ENCODE assay signal across 16 cellular contexts in genomic region chr7:50856231-50856630, GRCh38.
DNase-seq lines count a peak whose midpoint lies in the region; ATAC-seq lines count a peak whose summit lies in the region.
"Had no signal": no experiment of that assay in that cellular context is flagged by ENCODE, and none has a peak within 500 bp of the region (broad histone marks: within the 10 kb centered on the region; RNA-seq: fewer than 3 reads in every experiment).

No MANE protein-coding gene starts in this region.

- H3K4me3 ChIP-seq in mesendoderm (ENCODE audit: low read length): no peak overlapping the region
- H3K4me3 ChIP-seq: BLaER1, HAP-1 had no signal

- no peak overlapping the region for H2BK15ac ChIP-seq in mesendoderm (replicated peaks; ENCODE audit: low read depth)

- no CpG with 5 or more reads among the region's 4 CpGs for WGBS in mesendoderm (ENCODE audit: extremely low coverage, insufficient coverage, low lambda C conversion rate)

- H3K4me1 ChIP-seq in mesendoderm (ENCODE audit: control insufficient read depth, low read depth, low read length): no peaks in the 10 kb centered on the region
- H3K4me1 ChIP-seq: HAP-1 had no signal

- no peaks in the 10 kb centered on the region for H3K36me3 ChIP-seq in mesendoderm (ENCODE audit: control insufficient read depth, insufficient read depth, low read length)
- H3K36me3 ChIP-seq: BLaER1, HAP-1 had no signal

- no peak overlapping the region for H3K4me2 ChIP-seq in mesendoderm (ENCODE audit: low read length)
- H3K4me2 ChIP-seq: BLaER1 had no signal

- no peak overlapping the region for H2BK120ac ChIP-seq in mesendoderm (ENCODE audit: low read depth, low read length)

- intact Hi-C loops in posterior vena cava (cut with DNase I): no loop called here

- H3K56ac ChIP-seq in mesendoderm (ENCODE audit: low read length): no peak overlapping the region

- H3K79me2 ChIP-seq in mesendoderm (ENCODE audit: control insufficient read depth, insufficient read depth, low read length): no peaks in the 10 kb centered on the region

- no peaks in the 10 kb centered on the region for H3K27me3 ChIP-seq in mesendoderm (ENCODE audit: insufficient read depth, low read length, poor library complexity)
- H3K27me3 ChIP-seq: BLaER1 had no signal

- H3K9ac ChIP-seq in mesendoderm (ENCODE audit: low read length): no peak overlapping the region
- H3K9ac ChIP-seq: BLaER1 had no signal

- no peak for ATAC-seq in HG03439 (IDR thresholded peaks at IDR 0.05; ENCODE audit: unreplicated experiment)

- H3K27ac ChIP-seq in mesendoderm (ENCODE audit: low read depth, low read length): no peak overlapping the region
- H3K27ac ChIP-seq: 22Rv1, BLaER1 had no signal

- H2BK5ac ChIP-seq in mesendoderm (ENCODE audit: low read length): no peak overlapping the region

- H3K23ac ChIP-seq in mesendoderm (ENCODE audit: low read length): peak overlapping the region; percentile 53

- H4K5ac ChIP-seq in mesendoderm (ENCODE audit: low read length): no peak overlapping the region

- no peak overlapping the region for H4K8ac ChIP-seq in mesendoderm (ENCODE audit: low read depth, low read length)

- DNase-seq in activated CD8-positive, alpha-beta memory T cell treated with anti-CD3 and anti-CD28 coated beads for 24 hours: peak; percentile 32
- no peak for DNase-seq in activated CD8-positive, alpha-beta memory T cell treated with anti-CD3 and anti-CD28 coated beads, Interleukin-2, amount 50 U/mL, for 48 hours
- DNase-seq in mesendoderm: no peak
- peak; percentile 54 for DNase-seq in posterior vena cava (ENCODE audit: low spot score)
- DNase-seq in stimulated activated CD4-positive, alpha-beta T cell treated with anti-CD3 and anti-CD28 coated beads, Interleukin-2, amount 100 ng/mL, for 48 hours: no peak
- DNase-seq in DMS53 (lab: John Stamatoyannopoulos, UW): no peak
- DNase-seq: CD4-positive, alpha-beta T cell; CD8-positive, alpha-beta memory T cell; DMS 273 treated with DMSO at 0.1 percent for 48 hours; DND-41; GOT3; HFFc6 had no signal

- no peak overlapping the region for H3K18ac ChIP-seq in mesendoderm (ENCODE audit: low read length)

- no peak overlapping the region for H2AK5ac ChIP-seq in mesendoderm (ENCODE audit: low read length)

- H3K4ac ChIP-seq in mesendoderm (ENCODE audit: low read depth, low read length): no peak overlapping the region

- no peaks in the 10 kb centered on the region for H3K79me1 ChIP-seq in mesendoderm (ENCODE audit: low read length)

Comparison
In these comparisons a context has a peak if more than half of its experiments do, and no peak if none do; other contexts are left out.
1. DNase-seq: peak in activated CD8-positive, alpha-beta memory T cell treated with anti-CD3 and anti-CD28 coated beads for 24 hours (single experiment) and posterior vena cava (single experiment); none in activated CD8-positive, alpha-beta memory T cell treated with anti-CD3 and anti-CD28 coated beads, Interleukin-2, amount 50 U/mL, for 48 hours (single experiment), mesendoderm (single experiment), stimulated activated CD4-positive, alpha-beta T cell treated with anti-CD3 and anti-CD28 coated beads, Interleukin-2, amount 100 ng/mL, for 48 hours (0 of 2) and DMS53 (single experiment).